ENCODE assay signal across 1 cellular context in the genomic region with DNA sequence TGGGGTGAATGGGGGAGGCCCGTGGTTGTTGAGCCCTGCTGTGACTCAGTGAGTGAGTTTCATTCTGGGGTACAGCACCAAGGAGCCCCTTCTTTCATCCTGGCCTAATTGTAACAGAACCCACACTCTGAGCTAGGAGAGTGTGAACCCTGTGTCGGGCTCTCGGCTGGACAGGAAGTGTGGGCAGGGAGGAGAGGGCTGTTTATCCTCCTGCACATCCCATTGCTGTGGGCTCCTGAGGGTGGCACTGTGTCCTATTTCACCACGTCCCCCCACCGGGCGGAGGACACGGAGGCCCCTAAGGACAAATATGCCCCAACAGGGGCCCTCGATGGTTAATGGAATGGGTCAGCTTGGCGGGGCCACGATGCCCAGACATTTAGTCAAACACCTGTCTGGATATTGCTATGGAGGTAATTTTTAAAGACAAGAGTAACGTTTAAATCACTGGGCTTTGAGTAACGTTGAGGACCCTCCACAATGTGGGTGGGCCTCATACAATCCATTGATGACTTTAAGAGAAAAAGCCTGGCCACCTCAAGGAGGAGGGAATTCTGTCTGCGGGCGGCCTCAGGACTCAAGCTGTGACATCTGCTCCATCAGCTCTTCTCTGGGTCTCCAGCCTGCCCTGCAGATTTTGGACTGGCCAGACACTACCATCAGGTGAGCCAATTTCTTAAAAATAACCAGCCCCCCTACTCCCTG.
TF ChIP-seq lines count a peak whose summit lies in the region.

No MANE protein-coding gene starts in this region.

TF ChIP-seq in HepG2, 621 proteins besides CTCF, POLR2A, EP300 and RAD21:
- TF ChIP-seq, protein P1, sequence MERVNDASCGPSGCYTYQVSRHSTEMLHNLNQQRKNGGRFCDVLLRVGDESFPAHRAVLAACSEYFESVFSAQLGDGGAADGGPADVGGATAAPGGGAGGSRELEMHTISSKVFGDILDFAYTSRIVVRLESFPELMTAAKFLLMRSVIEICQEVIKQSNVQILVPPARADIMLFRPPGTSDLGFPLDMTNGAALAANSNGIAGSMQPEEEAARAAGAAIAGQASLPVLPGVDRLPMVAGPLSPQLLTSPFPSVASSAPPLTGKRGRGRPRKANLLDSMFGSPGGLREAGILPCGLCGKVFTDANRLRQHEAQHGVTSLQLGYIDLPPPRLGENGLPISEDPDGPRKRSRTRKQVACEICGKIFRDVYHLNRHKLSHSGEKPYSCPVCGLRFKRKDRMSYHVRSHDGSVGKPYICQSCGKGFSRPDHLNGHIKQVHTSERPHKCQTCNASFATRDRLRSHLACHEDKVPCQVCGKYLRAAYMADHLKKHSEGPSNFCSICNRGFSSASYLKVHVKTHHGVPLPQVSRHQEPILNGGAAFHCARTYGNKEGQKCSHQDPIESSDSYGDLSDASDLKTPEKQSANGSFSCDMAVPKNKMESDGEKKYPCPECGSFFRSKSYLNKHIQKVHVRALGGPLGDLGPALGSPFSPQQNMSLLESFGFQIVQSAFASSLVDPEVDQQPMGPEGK (CRISPR knock-in tag; IDR thresholded peaks at IDR 0.05): peak; percentile 15; the same call in 1 of the 2 replicates
- no peak for TF ChIP-seq ZNF354B (CRISPR knock-in tag; IDR thresholded peaks at IDR 0.05)
TF ChIP-seq in HepG2: peak in this region for 1.
